ENCODE assay signal across 22 cellular contexts in the genomic region with DNA sequence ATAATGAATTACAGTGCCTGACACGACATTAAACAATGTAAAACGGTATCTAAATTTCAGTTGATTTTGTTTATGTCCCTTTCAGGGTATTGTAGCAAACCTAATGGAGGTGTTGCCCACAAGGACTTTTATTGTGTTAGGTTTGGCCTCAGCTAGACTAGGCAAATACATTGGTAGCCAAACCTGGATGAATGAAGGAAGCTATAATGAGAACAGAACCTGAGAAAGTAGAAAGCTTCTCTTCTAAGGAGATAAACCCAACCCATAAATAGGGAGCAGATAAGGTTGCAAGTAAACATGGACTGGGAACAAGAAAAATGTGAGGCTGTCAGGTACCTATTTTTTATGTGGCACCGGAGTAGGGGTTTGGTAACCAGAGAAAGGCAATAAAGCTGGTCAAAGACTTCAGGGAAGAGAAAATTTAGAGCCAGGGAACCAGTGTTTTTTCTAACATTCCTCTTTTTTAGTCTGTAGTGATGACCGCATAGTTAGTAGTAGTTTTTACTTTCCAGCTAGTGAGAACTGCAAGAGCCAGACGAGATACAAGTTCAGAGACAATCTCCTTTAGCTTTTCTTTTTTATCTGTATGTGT.
"Had no signal": no experiment of that assay in that cellular context is flagged by ENCODE, and none has a peak within 500 bp of the region (broad histone marks: within the 10 kb centered on the region; RNA-seq: fewer than 3 reads in every experiment).

No MANE protein-coding gene starts in this region.

- H3K4me3 ChIP-seq: coronary artery, heart left ventricle, psoas muscle, right lobe of liver, suprapubic skin, thyroid gland had no signal

- FAIRE-seq: frontal cortex, urothelium cell line had no signal

- H3K4me1 ChIP-seq: right lobe of liver, thyroid gland had no signal

- H3K27ac Mint-ChIP-seq: natural killer cell treated with Interleukin-12 subunit alpha and Interleukin-12 subunit beta and Interleukin-15 and Interleukin-18, amount 100 ng/mL, for 72 hours; stimulated activated effector memory CD8-positive, alpha-beta T cell treated with anti-CD3 and anti-CD28 coated beads, Interleukin-12 subunit alpha, Interleukin-12 subunit beta, amount 100 ng/mL, for 72 hours; type B pancreatic cell had no signal

- DNase-seq: effector CD8-positive, alpha-beta T cell; heart left ventricle; hippocampal formation; mammary epithelial cell; midbrain; occipital lobe; psoas muscle; retina; right lobe of liver; stimulated activated CD4-positive, alpha-beta T cell treated with anti-CD3 and anti-CD28 coated beads, Interleukin-4, amount 100 ng/mL, for 1 hour; stimulated activated CD8-positive, alpha-beta memory T cell treated with anti-CD3 and anti-CD28 coated beads, Interleukin-4, amount 100 ng/mL, for 48 hours; stimulated activated naive CD8-positive, alpha-beta T cell treated with anti-CD3 and anti-CD28 coated beads, Interleukin-15, Interleukin-2, amounts not matched to agents 100 U/mL and 50 U/mL, for 24 hours; thyroid gland had no signal

- ATAC-seq: heart left ventricle; left lobe of liver; natural killer cell treated with Interleukin-12 subunit alpha and Interleukin-12 subunit beta and Interleukin-15 and Interleukin-18, amount 100 ng/mL, for 72 hours; right lobe of liver; stimulated activated effector memory CD8-positive, alpha-beta T cell treated with anti-CD3 and anti-CD28 coated beads, Interleukin-12 subunit alpha, Interleukin-12 subunit beta, amount 100 ng/mL, for 72 hours; stimulated activated naive CD8-positive, alpha-beta T cell treated with anti-CD3 and anti-CD28 coated beads, Interleukin-15, Interleukin-2, amounts not matched to agents 100 U/mL and 50 U/mL, for 24 hours had no signal

- H3K27ac ChIP-seq: coronary artery, heart left ventricle, parathyroid adenoma, psoas muscle, right lobe of liver, suprapubic skin, thyroid gland had no signal

- H3K27me3 ChIP-seq: heart left ventricle, right lobe of liver, suprapubic skin, thyroid gland had no signal

- H3K9ac ChIP-seq: parathyroid adenoma had no signal

- H3K9me3 Mint-ChIP-seq: natural killer cell treated with Interleukin-12 subunit alpha and Interleukin-12 subunit beta and Interleukin-15 and Interleukin-18, amount 100 ng/mL, for 72 hours; stimulated activated effector memory CD8-positive, alpha-beta T cell treated with anti-CD3 and anti-CD28 coated beads, Interleukin-12 subunit alpha, Interleukin-12 subunit beta, amount 100 ng/mL, for 72 hours; type B pancreatic cell had no signal

- H3K9me3 ChIP-seq: psoas muscle, right lobe of liver, suprapubic skin, thyroid gland had no signal

- H3K36me3 Mint-ChIP-seq: natural killer cell treated with Interleukin-12 subunit alpha and Interleukin-12 subunit beta and Interleukin-15 and Interleukin-18, amount 100 ng/mL, for 72 hours had no signal

- H3K4me3 Mint-ChIP-seq: natural killer cell treated with Interleukin-12 subunit alpha and Interleukin-12 subunit beta and Interleukin-15 and Interleukin-18, amount 100 ng/mL, for 72 hours; stimulated activated effector memory CD8-positive, alpha-beta T cell treated with anti-CD3 and anti-CD28 coated beads, Interleukin-12 subunit alpha, Interleukin-12 subunit beta, amount 100 ng/mL, for 72 hours; type B pancreatic cell had no signal

- H2AFZ ChIP-seq: parathyroid adenoma had no signal

- H3K27me3 Mint-ChIP-seq: natural killer cell treated with Interleukin-12 subunit alpha and Interleukin-12 subunit beta and Interleukin-15 and Interleukin-18, amount 100 ng/mL, for 72 hours; type B pancreatic cell had no signal
